Comparison of ENCODE assay signal across 8 cellular contexts in genomic region chr16:2907089-2907735, GRCh38. TPM values are rescaled to one million over a fixed set of nuclear protein-coding genes. Genes with fewer than 3 reads are reported as not detected.
DNase-seq lines count a peak whose midpoint lies in the region; ATAC-seq and TF ChIP-seq lines count a peak whose summit lies in the region.
"Not testable (repeated sequence)": the region's sequence is repeated elsewhere in the genome, so short reads cannot be mapped to it uniquely, and the experiment has no call there.

No MANE protein-coding gene starts in this region.

- peak; percentile 37 for TF ChIP-seq CTCF in osteoblast (IDR thresholded peaks at IDR 0.05; ENCODE audit: extremely low read depth, low read depth, low read length)
- peak; percentile 53 for TF ChIP-seq CTCF in thoracic aorta (IDR thresholded peaks at IDR 0.05)

- H3K27ac ChIP-seq in osteoblast (ENCODE audit: low read depth, low read length) = not testable (repeated sequence)
- peak overlapping the region in 1 of 2 donors; percentile 57 for H3K27ac ChIP-seq in thoracic aorta

- intact Hi-C loops in left ventricle myocardium superior (cut with micrococcal nuclease) = not testable (repeated sequence)

- H3K4me1 ChIP-seq in osteoblast (ENCODE audit: insufficient read depth, low read length) (peaks cover 20% of the 10 kb centered on the region), thoracic aorta (ENCODE audit: control insufficient read depth in 1 of 2, low read depth in 2 of 2) (peaks cover 9 to 20% of the 10 kb centered on the region in 2 donors)

- H3K36me3 ChIP-seq in osteoblast (ENCODE audit: insufficient read depth, low read length); thoracic aorta: not testable (repeated sequence)

- peak; percentile 15 for DNase-seq in DMS79 (lab: John Stamatoyannopoulos, UW)
- DNase-seq in M059J (ENCODE audit: low read depth) = peak; percentile 69
- DNase-seq in RPMI7951 (ENCODE audit: low read depth) = peak; percentile 53
- peak; percentile 46 for DNase-seq in activated CD8-positive, alpha-beta memory T cell treated with anti-CD3 and anti-CD28 coated beads, Interleukin-2, amount 50 U/mL, for 4 hours
- DNase-seq in central memory CD4-positive, alpha-beta T cell = peak; percentile 50
- peak; percentile 49 for DNase-seq in left ventricle myocardium superior
- not testable (repeated sequence) for DNase-seq in osteoblast (ENCODE audit: insufficient read length, low spot score, missing footprints); thoracic aorta (ENCODE audit: low spot score)

- not testable (repeated sequence) for H3K4me3 ChIP-seq in osteoblast (ENCODE audit: insufficient read depth, low read length); thoracic aorta

- H2AFZ ChIP-seq in osteoblast (ENCODE audit: low read length) = not testable (repeated sequence)

- H3K9me3 ChIP-seq in osteoblast (ENCODE audit: low read depth, low read length); thoracic aorta: not testable (repeated sequence)

- ATAC-seq in left ventricle myocardium superior; thoracic aorta (ENCODE audit: insufficient number of reproducible peaks, low FRiP score, low read depth): not testable (repeated sequence)

- not testable (repeated sequence) for H3K4me2 ChIP-seq in osteoblast (ENCODE audit: insufficient read depth, low read length)

- H4K20me1 ChIP-seq in osteoblast (ENCODE audit: insufficient read depth, low read length) = not testable (repeated sequence)

- not testable (repeated sequence) for H3K79me2 ChIP-seq in osteoblast (ENCODE audit: insufficient read depth, low read length)

- H3K27me3 ChIP-seq in osteoblast (ENCODE audit: insufficient read depth, low read length); thoracic aorta (replicated peaks; ENCODE audit: insufficient read depth): not testable (repeated sequence)

RNA-seq across cellular contexts. Expression of gene FLYWCH1, which starts 4.5 kb away (rescaled TPM):
- 27.0 and 34.0 TPM in 2 replicates for total RNA-seq in M059J (2014; rRNA removed; shearing (Covaris generic))
- total RNA-seq in RPMI7951 (2014; rRNA removed; shearing (Covaris generic)) = 7.9 and 13.5 TPM in 2 replicates
- 36.1 TPM for total RNA-seq in left ventricle myocardium superior
- total RNA-seq in osteoblast = 48.3 and 56.5 TPM in 2 replicates
- total RNA-seq in thoracic aorta = 10 to 100 TPM; 65.6 to 72.8 TPM

RNA-seq across cellular contexts. Expression of gene FLYWCH2, which starts 24.2 kb away (rescaled TPM):
- total RNA-seq in M059J (2014; rRNA removed; shearing (Covaris generic)) = 97.4 and 112 TPM in 2 replicates
- total RNA-seq in RPMI7951 (2014; rRNA removed; shearing (Covaris generic)) = 70.4 and 91.8 TPM in 2 replicates
- total RNA-seq in left ventricle myocardium superior (28.6 TPM), osteoblast (38.7 and 43.6 TPM in 2 replicates), thoracic aorta (10 to 100 TPM; 52.2 to 53.2 TPM)

RNA-seq across cellular contexts. Expression of gene PRSS22, which starts 49.2 kb away (rescaled TPM):
- not detected in 2 replicates for total RNA-seq in M059J (2014; rRNA removed; shearing (Covaris generic))
- 0.72 and 0.78 TPM in 2 replicates for total RNA-seq in RPMI7951 (2014; rRNA removed; shearing (Covaris generic))
- total RNA-seq in left ventricle myocardium superior (not detected), osteoblast (not detected in 2 replicates), thoracic aorta (not detected)

RNA-seq across cellular contexts. Expression of gene KREMEN2, which starts 56.9 kb away (rescaled TPM):
- total RNA-seq in M059J (2014; rRNA removed; shearing (Covaris generic)) = 2.1 and 6.3 TPM in 2 replicates
- total RNA-seq in RPMI7951 (2014; rRNA removed; shearing (Covaris generic)) = 0.24 and 0.49 TPM in 2 replicates
- total RNA-seq in left ventricle myocardium superior (not detected), osteoblast (not detected in 2 replicates), thoracic aorta (not detected)
